Comparison of ENCODE assay signal across 4 cellular contexts in the genomic region with DNA sequence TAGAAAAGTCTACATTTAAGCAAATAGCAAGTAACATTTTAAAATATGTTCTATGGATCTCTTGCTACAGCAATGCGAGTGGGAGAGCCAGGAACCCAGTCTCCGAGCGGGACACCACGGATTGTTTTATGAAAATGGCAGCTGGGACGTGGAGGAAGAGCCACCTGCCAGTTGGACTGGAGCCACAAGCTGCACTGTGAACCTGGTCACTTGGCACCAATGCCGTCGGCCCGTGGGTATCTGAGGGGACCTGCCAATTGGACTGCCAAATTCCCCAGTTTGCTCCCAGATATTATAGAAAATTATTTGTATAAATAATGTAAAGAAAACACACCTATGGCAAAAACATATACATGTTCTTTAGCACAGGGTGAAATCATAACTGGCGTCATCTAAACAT. TPM values are rescaled to one million over a fixed set of nuclear protein-coding genes. Genes with fewer than 3 reads are reported as not detected.
"Had no signal": no experiment of that assay in that cellular context is flagged by ENCODE, and none has a peak within 500 bp of the region (broad histone marks: within the 10 kb centered on the region; RNA-seq: fewer than 3 reads in every experiment).

No MANE protein-coding gene starts in this region.

RNA-seq across cellular contexts. Expression of a gene that starts 10.6 kb away (rescaled TPM):
- total RNA-seq: kidney epithelial cell, lung microvascular endothelial cell had no signal
- polyA plus RNA-seq: immature natural killer cell, mammary epithelial cell had no signal
